21 cellular contexts compared by ENCODE assay signal in genomic region chr1:4701276-4701675, GRCh38. TPM values are rescaled to one million over a fixed set of nuclear protein-coding genes. Genes with fewer than 3 reads are reported as not detected.
"Had no signal": no experiment of that assay in that cellular context is flagged by ENCODE, and none has a peak within 500 bp of the region (broad histone marks: within the 10 kb centered on the region; RNA-seq: fewer than 3 reads in every experiment).

No MANE protein-coding gene starts in this region.

- H3K4me1 Mint-ChIP-seq: immature natural killer cell; naive B cell; nephron; stimulated activated naive B cell treated with anti-CD40 and anti-IgM and Interleukin-4, amounts not matched to agents 10 μg/mL and 1 μg/mL and 100 μg/mL, for 72 hours; stimulated activated naive CD8-positive, alpha-beta T cell treated with anti-CD3 and anti-CD28 coated beads, Interleukin-15, amount 100 ng/mL, for 72 hours had no signal

- H3K27ac ChIP-seq: epithelial cell of prostate, esophagus muscularis mucosa, gastroesophageal sphincter, neutrophil, sigmoid colon had no signal

- H3K36me3 Mint-ChIP-seq: immature natural killer cell; naive B cell; stimulated activated naive B cell treated with anti-CD40 and anti-IgM and Interleukin-4, amounts not matched to agents 10 μg/mL and 1 μg/mL and 100 μg/mL, for 72 hours had no signal

- H3K4me3 Mint-ChIP-seq: immature natural killer cell; nephron; stimulated activated naive B cell treated with anti-CD40 and anti-IgM and Interleukin-4, amounts not matched to agents 10 μg/mL and 1 μg/mL and 100 μg/mL, for 72 hours; stimulated activated naive CD8-positive, alpha-beta T cell treated with anti-CD3 and anti-CD28 coated beads, Interleukin-15, amount 100 ng/mL, for 72 hours had no signal

- H3K27me3 ChIP-seq: neutrophil had no signal

- DNase-seq: cortex of kidney; effector memory CD4-positive, alpha-beta T cell; glutamatergic neuron; immature natural killer cell; left cardiac atrium; mesendoderm; naive B cell; sigmoid colon; stimulated activated CD4-positive, alpha-beta T cell treated with anti-CD3 and anti-CD28 coated beads, Interleukin-2, amount 100 ng/mL, for 24 hours; stimulated activated naive B cell treated with anti-CD40 and anti-IgM and Interleukin-4, amounts not matched to agents 10 μg/mL and 1 μg/mL and 100 μg/mL, for 72 hours; stimulated activated naive CD8-positive, alpha-beta T cell treated with anti-CD3 and anti-CD28 coated beads, Interleukin-15, amount 100 ng/mL, for 72 hours; trophoblast cell had no signal

- H3K36me3 ChIP-seq: esophagus muscularis mucosa, gastroesophageal sphincter, neutrophil, sigmoid colon had no signal

- H3K9me3 ChIP-seq: esophagus muscularis mucosa, gastroesophageal sphincter, neutrophil, sigmoid colon had no signal

- H3K9me3 Mint-ChIP-seq: immature natural killer cell; stimulated activated naive CD8-positive, alpha-beta T cell treated with anti-CD3 and anti-CD28 coated beads, Interleukin-15, amount 100 ng/mL, for 72 hours had no signal

- H3K27ac Mint-ChIP-seq: immature natural killer cell; naive B cell; nephron; stimulated activated naive B cell treated with anti-CD40 and anti-IgM and Interleukin-4, amounts not matched to agents 10 μg/mL and 1 μg/mL and 100 μg/mL, for 72 hours; stimulated activated naive CD8-positive, alpha-beta T cell treated with anti-CD3 and anti-CD28 coated beads, Interleukin-15, amount 100 ng/mL, for 72 hours had no signal

- H3K4me3 ChIP-seq: esophagus muscularis mucosa, gastroesophageal sphincter, sigmoid colon, skin epidermis had no signal

- H3K4me1 ChIP-seq: esophagus muscularis mucosa, gastroesophageal sphincter, sigmoid colon had no signal

RNA-seq across cellular contexts. Expression of gene AJAP1, which starts 46.9 kb away (rescaled TPM):
- total RNA-seq: chondrocyte, lung microvascular endothelial cell, pulmonary artery endothelial cell had no signal
